ENCODE assay signal across 30 cellular contexts in genomic region chr7:98126311-98127142, GRCh38. TPM values are rescaled to one million over a fixed set of nuclear protein-coding genes. Genes with fewer than 3 reads are reported as not detected.
DNase-seq lines count a peak whose midpoint lies in the region; ATAC-seq and TF ChIP-seq lines count a peak whose summit lies in the region.
"Had no signal": no experiment of that assay in that cellular context is flagged by ENCODE, and none has a peak within 500 bp of the region (broad histone marks: within the 10 kb centered on the region; RNA-seq: fewer than 3 reads in every experiment).

No MANE protein-coding gene starts in this region.

- H3K36me3 ChIP-seq in SK-N-SH (replicated peaks in 1 of 2; ENCODE audit: control insufficient read depth in 1 of 2, insufficient read depth in 2 of 2, low read length in 1 of 2) (no peaks in the 10 kb centered on the region), neural progenitor cell (no peaks in the 10 kb centered on the region)
- H3K36me3 ChIP-seq: Peyer's patch, SJSA1, uterus had no signal

- H3F3A ChIP-seq in SK-N-SH (replicated peaks; ENCODE audit: insufficient read depth), result no peaks in the 10 kb centered on the region
- H3F3A ChIP-seq in neural progenitor cell (ENCODE audit: low read depth), result peaks cover 6% of the 10 kb centered on the region

- H3K9me3 ChIP-seq in SK-N-SH (no peaks in the 10 kb centered on the region), neural progenitor cell (ENCODE audit: low read depth) (no peaks in the 10 kb centered on the region)
- H3K9me3 ChIP-seq: Peyer's patch, SJSA1, testis, uterus had no signal

- no peaks in the 10 kb centered on the region for H3K27me3 ChIP-seq in SK-N-SH (ENCODE audit: insufficient read depth)
- no peaks in the 10 kb centered on the region for H3K27me3 ChIP-seq in neural progenitor cell
- H3K27me3 ChIP-seq: Peyer's patch, SJSA1, testis, uterus had no signal

- peaks cover 2% of the 10 kb centered on the region for H3K36me3 Mint-ChIP-seq in neural progenitor cell
- H3K36me3 Mint-ChIP-seq: activated naive CD4-positive, alpha-beta T cell treated with anti-CD3 and anti-CD28 coated beads, Interleukin-2, amount 10 ng/mL, durations not matched to agents 7 days and 5 days had no signal

- H3K9ac ChIP-seq in SK-N-SH (no peak overlapping the region), neural progenitor cell (no peak overlapping the region)

- peaks cover 24% of the 10 kb centered on the region for H3K4me1 Mint-ChIP-seq in neural progenitor cell

- H3K4me3 Mint-ChIP-seq in neural progenitor cell, result no peak overlapping the region
- H3K4me3 Mint-ChIP-seq: activated CD4-positive, alpha-beta T cell treated with anti-CD3 and anti-CD28 coated beads, Interleukin-2, amount 10 ng/mL, durations not matched to agents 7 days and 5 days; activated CD8-positive, alpha-beta memory T cell treated with anti-CD3 and anti-CD28 coated beads, Interleukin-2, amount 10 ng/mL, durations not matched to agents 7 days and 5 days; activated naive CD4-positive, alpha-beta T cell treated with anti-CD3 and anti-CD28 coated beads, Interleukin-2, amount 10 ng/mL, durations not matched to agents 7 days and 5 days; activated T-cell treated with anti-CD3 and anti-CD28 coated beads, Interleukin-2, amount 50 U/mL, for 72 hours; B cell; central memory CD8-positive, alpha-beta T cell; T-helper 17 cell had no signal

- no peak for TF ChIP-seq RAD21 in SK-N-SH (IDR thresholded peaks at IDR 0.05; ENCODE audit: low read length)

- H3K27me3 Mint-ChIP-seq in neural progenitor cell (ENCODE audit: insufficient read depth, low read depth), result no peaks in the 10 kb centered on the region
- H3K27me3 Mint-ChIP-seq: central memory CD8-positive, alpha-beta T cell; T-helper 17 cell had no signal

- no peaks in the 10 kb centered on the region for H4K20me1 ChIP-seq in SK-N-SH (ENCODE audit: insufficient read depth)
- peaks cover 62% of the 10 kb centered on the region for H4K20me1 ChIP-seq in neural progenitor cell (ENCODE audit: low read depth)

- no peak for DNase-seq in SK-N-SH
- DNase-seq in LHCN-M2 (ENCODE audit: low read depth), result peak; percentile 38
- peak; percentile 43 for DNase-seq in fibroblast of mammary gland (ENCODE audit: low read depth)
- no peak for DNase-seq in neural progenitor cell (ENCODE audit: low spot score)
- DNase-seq in NCI-H2029 treated with DMSO at 0.1 percent for 48 hours (lab: John Stamatoyannopoulos, UW), result no peak
- DNase-seq in NCI-H345 (lab: John Stamatoyannopoulos, UW), result no peak
- DNase-seq: activated CD4-positive, alpha-beta T cell treated with anti-CD3 and anti-CD28 coated beads, Interleukin-2, amount 10 ng/mL, durations not matched to agents 7 days and 5 days; activated CD8-positive, alpha-beta memory T cell treated with anti-CD3 and anti-CD28 coated beads, Interleukin-2, amount 10 ng/mL, durations not matched to agents 7 days and 5 days; activated naive CD4-positive, alpha-beta T cell treated with anti-CD3 and anti-CD28 coated beads, Interleukin-2, amount 10 ng/mL, durations not matched to agents 7 days and 5 days; activated T-cell treated with anti-CD3 and anti-CD28 coated beads, Interleukin-2, amount 50 U/mL, for 72 hours; anterior cingulate cortex; dermis blood vessel endothelial cell; DND-41; NCI-H1436; NCI-H2107; NCI-H510A; occipital lobe; Peyer's patch; stimulated activated CD4-positive, alpha-beta T cell treated with anti-CD3 and anti-CD28 coated beads, Interleukin-4, amount 100 ng/mL, for 1 hour; stimulated activated naive CD4-positive, alpha-beta T cell; T-helper 17 cell; testis; uterus had no signal

- POLR2A ChIA-PET in SK-N-SH (lab: Yijun Ruan, JAX), result interaction anchor here (0.6 kb wide), 1 partner anchor 721 kb away, joined by 3 read pairs; no protein-coding TSS in a partner anchor

- H3K4me3 ChIP-seq in SK-N-SH (ENCODE audit: low read depth in 2 of 2, low read length in 1 of 2) (no peak overlapping the region), fibroblast of mammary gland (ENCODE audit: control insufficient read depth, low read depth, low read length) (no peak overlapping the region), neural progenitor cell (no peak overlapping the region)
- H3K4me3 ChIP-seq: K562, Peyer's patch, SJSA1, testis, uterus had no signal

- H3K4me1 ChIP-seq in SK-N-SH (ENCODE audit: control insufficient read depth in 1 of 2, insufficient read depth in 2 of 2, low read depth in 1 of 2, low read length in 1 of 2) (peaks cover 2 to 22% of the 10 kb centered on the region in 2 experiments; a peak in 2 of 4 replicates), neural progenitor cell (peaks cover 4% of the 10 kb centered on the region)
- H3K4me1 ChIP-seq: uterus had no signal

- 90% methylated on average over 13 of the region's 13 CpGs for WGBS in SK-N-SH (ENCODE audit: low lambda C conversion rate)

- ATAC-seq in SK-N-SH treated with all-trans-retinoic acid at 6 μM for 48 hours (no peak; the same call in 2 of the 3 replicates), GM18519 (IDR thresholded peaks at IDR 0.05; ENCODE audit: low FRiP score, unreplicated experiment) (no peak)
- ATAC-seq: activated CD8-positive, alpha-beta memory T cell treated with anti-CD3 and anti-CD28 coated beads, Interleukin-2, amount 10 ng/mL, durations not matched to agents 7 days and 5 days; activated T-cell treated with anti-CD3 and anti-CD28 coated beads, Interleukin-2, amount 50 U/mL, for 72 hours; HCT116; K562; T-helper 17 cell had no signal

- H3K9me2 ChIP-seq in SK-N-SH, result no peaks in the 10 kb centered on the region

- TF ChIP-seq EP300 in SK-N-SH (IDR thresholded peaks at IDR 0.05; ENCODE audit: borderline replicate concordance in 1 of 2, low read depth in 1 of 2, low read length in 1 of 2), result no peak

- TF ChIP-seq CTCF in SK-N-SH (IDR thresholded peaks at IDR 0.05), result no peak
- no peak for TF ChIP-seq CTCF in fibroblast of mammary gland (conservative IDR thresholded peaks at IDR 0.05; ENCODE audit: control insufficient read depth, insufficient read depth, low read depth, low read length)
- no peak for TF ChIP-seq CTCF in neural progenitor cell (IDR thresholded peaks at IDR 0.05)

- peak overlapping the region; percentile 24 for H3K27ac Mint-ChIP-seq in neural progenitor cell
- H3K27ac Mint-ChIP-seq: activated CD4-positive, alpha-beta T cell treated with anti-CD3 and anti-CD28 coated beads, Interleukin-2, amount 10 ng/mL, durations not matched to agents 7 days and 5 days; activated CD8-positive, alpha-beta memory T cell treated with anti-CD3 and anti-CD28 coated beads, Interleukin-2, amount 10 ng/mL, durations not matched to agents 7 days and 5 days; activated naive CD4-positive, alpha-beta T cell treated with anti-CD3 and anti-CD28 coated beads, Interleukin-2, amount 10 ng/mL, durations not matched to agents 7 days and 5 days; activated T-cell treated with anti-CD3 and anti-CD28 coated beads, Interleukin-2, amount 50 U/mL, for 72 hours; B cell; T-helper 17 cell had no signal

- H3K79me2 ChIP-seq in SK-N-SH (ENCODE audit: insufficient read depth) (peaks cover 29% of the 10 kb centered on the region; the same call in 1 of the 2 replicates), neural progenitor cell (ENCODE audit: low read depth) (peaks cover 75% of the 10 kb centered on the region)

- no peaks in the 10 kb centered on the region for H3K9me3 Mint-ChIP-seq in neural progenitor cell
- H3K9me3 Mint-ChIP-seq: activated CD4-positive, alpha-beta T cell treated with anti-CD3 and anti-CD28 coated beads, Interleukin-2, amount 10 ng/mL, durations not matched to agents 7 days and 5 days; activated naive CD4-positive, alpha-beta T cell treated with anti-CD3 and anti-CD28 coated beads, Interleukin-2, amount 10 ng/mL, durations not matched to agents 7 days and 5 days; activated T-cell treated with anti-CD3 and anti-CD28 coated beads, Interleukin-2, amount 50 U/mL, for 72 hours; central memory CD8-positive, alpha-beta T cell had no signal

- H3K27ac ChIP-seq in SK-N-SH (ENCODE audit: low read depth in 2 of 2, low read length in 1 of 2) (no peak overlapping the region; a peak in 1 of 4 replicates), neural progenitor cell (no peak overlapping the region)
- H3K27ac ChIP-seq: Peyer's patch, SJSA1, testis, uterus had no signal

- CTCF ChIA-PET in SK-N-SH (lab: Yijun Ruan, JAX), result interaction anchor here (1.0 to 1.1 kb wide), 2 partner anchors 42 to 105 kb away, joined by 4 to 7 read pairs; no protein-coding TSS in a partner anchor

- H2AFZ ChIP-seq in SK-N-SH (ENCODE audit: low read depth) (no peak overlapping the region), neural progenitor cell (replicated peaks) (no peak overlapping the region)

- H3K4me2 ChIP-seq in SK-N-SH, result no peak overlapping the region
- no peak overlapping the region for H3K4me2 ChIP-seq in neural progenitor cell

TF ChIP-seq in SK-N-SH, 30 proteins besides CTCF, POLR2A, EP300 and RAD21 (continues in another document):
- TF ChIP-seq GATA2 (CRISPR knock-in tag; IDR thresholded peaks at IDR 0.05) (no peak), NRF1 (IDR thresholded peaks at IDR 0.05; ENCODE audit: low read depth, low read length) (no peak), TCF12 (IDR thresholded peaks at IDR 0.05) (no peak), USF2 (IDR thresholded peaks at IDR 0.05; ENCODE audit: borderline replicate concordance, low read depth, low read length) (no peak), FOXJ3 (CRISPR knock-in tag; IDR thresholded peaks at IDR 0.05) (no peak)

TF ChIP-seq in SK-N-SH treated with all-trans-retinoic acid at 6 μM for 48 hours, 23 proteins besides CTCF, POLR2A, EP300 and RAD21 (continues in another document):
- no peak for TF ChIP-seq TCF4 (CRISPR knock-in tag; IDR thresholded peaks at IDR 0.05; ENCODE audit: borderline replicate concordance)
- TF ChIP-seq ZNF70 (CRISPR knock-in tag; IDR thresholded peaks at IDR 0.05), result no peak
- no peak for TF ChIP-seq ZFP30 (CRISPR knock-in tag; IDR thresholded peaks at IDR 0.05)

RNA-seq across cellular contexts. Expression of gene LMTK2, which starts 19.9 kb away (rescaled TPM):
- polyA plus RNA-seq in SK-N-SH (2012; rRNA removed), result 6.8 and 9.0 TPM in 2 replicates
- 5.4 and 6.7 TPM in 2 replicates for polyA plus RNA-seq in SK-N-SH (2012; cell fraction: cytosol; rRNA removed)
- polyA plus RNA-seq in SK-N-SH (2012; cell fraction: nucleus; rRNA removed), result 12.6 and 13.3 TPM in 2 replicates
- total RNA-seq in LHCN-M2 (2014; rRNA removed) (8.3 and 11.1 TPM in 2 replicates), neural progenitor cell (ENCODE audit: low replicate concordance) (14.1 and 18.0 TPM in 2 replicates)
- 2.1 TPM for polyA plus RNA-seq in LHCN-M2 (2012)

Comparison
In these comparisons a context has a peak if more than half of its experiments do, and no peak if none do; other contexts are left out.
1. DNase-seq: peak in LHCN-M2 (single experiment) and fibroblast of mammary gland (single experiment); none in SK-N-SH (single experiment), neural progenitor cell (single experiment), NCI-H2029 treated with DMSO at 0.1 percent for 48 hours (single experiment) and NCI-H345 (single experiment).